ENCODE assay signal across 1 cellular context in the genomic region with DNA sequence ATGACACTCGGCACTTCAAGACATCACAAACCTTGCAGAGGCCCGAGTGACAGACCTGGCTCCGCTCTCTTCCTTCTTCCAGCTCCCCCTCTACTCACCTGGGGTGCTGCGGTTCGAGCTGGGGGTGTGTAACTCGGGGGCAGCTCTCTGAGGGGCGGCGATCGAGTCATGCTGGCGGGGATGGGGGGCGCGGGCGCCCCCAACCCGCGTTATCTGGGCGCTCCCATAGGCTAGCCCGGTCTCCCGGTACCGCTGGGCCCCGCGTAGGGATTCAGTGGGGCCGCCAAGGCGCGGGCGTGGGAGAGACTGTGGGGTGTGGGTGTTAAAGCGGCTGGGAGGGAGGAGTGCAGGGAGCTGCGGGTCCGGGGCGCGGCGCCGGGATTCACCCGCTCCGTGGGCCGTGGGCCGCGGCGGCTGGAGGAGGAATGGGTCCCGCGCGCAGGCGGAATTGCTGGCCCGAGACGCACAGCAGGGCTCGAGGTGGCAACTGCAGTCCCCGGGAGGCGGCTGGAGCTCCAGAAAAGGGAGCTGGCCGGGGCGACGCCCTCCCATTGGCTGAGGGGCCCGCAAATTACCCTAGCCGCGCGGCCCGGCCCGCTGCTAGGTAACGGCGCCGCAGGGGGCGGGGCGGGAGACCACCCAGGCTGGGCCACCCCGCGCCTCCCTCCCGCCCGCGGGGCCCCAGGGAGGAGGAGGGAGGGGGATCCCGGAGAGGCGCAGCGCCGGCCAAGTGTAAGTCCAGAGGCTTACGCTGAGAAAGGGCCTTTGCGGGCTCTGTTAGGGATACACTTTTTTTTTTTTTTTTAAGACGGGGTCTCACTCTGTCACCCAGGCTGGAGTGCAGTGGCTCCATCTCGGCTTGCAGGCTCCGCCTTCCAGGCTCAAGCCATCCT.
A peak's percentile ranks its signal among the peaks of the same experiment; 100 is the strongest.
TF ChIP-seq lines count a peak whose summit lies in the region.

A gene with protein sequence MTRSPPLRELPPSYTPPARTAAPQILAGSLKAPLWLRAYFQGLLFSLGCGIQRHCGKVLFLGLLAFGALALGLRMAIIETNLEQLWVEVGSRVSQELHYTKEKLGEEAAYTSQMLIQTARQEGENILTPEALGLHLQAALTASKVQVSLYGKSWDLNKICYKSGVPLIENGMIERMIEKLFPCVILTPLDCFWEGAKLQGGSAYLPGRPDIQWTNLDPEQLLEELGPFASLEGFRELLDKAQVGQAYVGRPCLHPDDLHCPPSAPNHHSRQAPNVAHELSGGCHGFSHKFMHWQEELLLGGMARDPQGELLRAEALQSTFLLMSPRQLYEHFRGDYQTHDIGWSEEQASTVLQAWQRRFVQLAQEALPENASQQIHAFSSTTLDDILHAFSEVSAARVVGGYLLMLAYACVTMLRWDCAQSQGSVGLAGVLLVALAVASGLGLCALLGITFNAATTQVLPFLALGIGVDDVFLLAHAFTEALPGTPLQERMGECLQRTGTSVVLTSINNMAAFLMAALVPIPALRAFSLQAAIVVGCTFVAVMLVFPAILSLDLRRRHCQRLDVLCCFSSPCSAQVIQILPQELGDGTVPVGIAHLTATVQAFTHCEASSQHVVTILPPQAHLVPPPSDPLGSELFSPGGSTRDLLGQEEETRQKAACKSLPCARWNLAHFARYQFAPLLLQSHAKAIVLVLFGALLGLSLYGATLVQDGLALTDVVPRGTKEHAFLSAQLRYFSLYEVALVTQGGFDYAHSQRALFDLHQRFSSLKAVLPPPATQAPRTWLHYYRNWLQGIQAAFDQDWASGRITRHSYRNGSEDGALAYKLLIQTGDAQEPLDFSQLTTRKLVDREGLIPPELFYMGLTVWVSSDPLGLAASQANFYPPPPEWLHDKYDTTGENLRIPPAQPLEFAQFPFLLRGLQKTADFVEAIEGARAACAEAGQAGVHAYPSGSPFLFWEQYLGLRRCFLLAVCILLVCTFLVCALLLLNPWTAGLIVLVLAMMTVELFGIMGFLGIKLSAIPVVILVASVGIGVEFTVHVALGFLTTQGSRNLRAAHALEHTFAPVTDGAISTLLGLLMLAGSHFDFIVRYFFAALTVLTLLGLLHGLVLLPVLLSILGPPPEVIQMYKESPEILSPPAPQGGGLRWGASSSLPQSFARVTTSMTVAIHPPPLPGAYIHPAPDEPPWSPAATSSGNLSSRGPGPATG (minus strand): TSS at position 491 of the 893 bp plus-strand sequence. CDS start 321 bp downstream, at position 170.

TF ChIP-seq in K562, 482 proteins besides CTCF, POLR2A, EP300 and RAD21 (continues in another document):
- TF ChIP-seq PHF8 (IDR thresholded peaks at IDR 0.05; ENCODE audit: borderline replicate concordance, low read length) (peak; percentile 49; the same call in 1 of the 2 replicates), RB1 (IDR thresholded peaks at IDR 0.05; ENCODE audit: low read depth) (peak; percentile 64; the same call in 1 of the 2 replicates), SLC30A9 (CRISPR knock-in tag; IDR thresholded peaks at IDR 0.05) (no peak), RBFOX2 (IDR thresholded peaks at IDR 0.05; ENCODE audit: low read depth, low read length) (peak; percentile 77), ZNF143 (CRISPR knock-in tag; IDR thresholded peaks at IDR 0.05) (no peak), NCOA1 (IDR thresholded peaks at IDR 0.05; ENCODE audit: low read depth) (0 out of 2 replicates have a peak, but pooled peaks have one; percentile 8), NCOR1 (IDR thresholded peaks at IDR 0.05) (no peak), PHB (CRISPR knock-in tag; IDR thresholded peaks at IDR 0.05) (0 out of 2 replicates have a peak, but pooled peaks have one; percentile 38), TRIM24 (IDR thresholded peaks at IDR 0.05) (no peak), DDX20 (tag; IDR thresholded peaks at IDR 0.05; ENCODE audit: low read depth) (no peak), ZNF146 (CRISPR knock-in tag; IDR thresholded peaks at IDR 0.05; ENCODE audit: unreplicated experiment) (no peak), ZNF12 (CRISPR knock-in tag; IDR thresholded peaks at IDR 0.05) (peak; percentile 73), CHD2 (IDR thresholded peaks at IDR 0.05; ENCODE audit: low read depth, low read length) (no peak), TBP (optimal IDR thresholded peaks at IDR 0.05; ENCODE audit: low read depth, low read length) (peak; percentile 26), ZEB2 (IDR thresholded peaks at IDR 0.05) (no peak), PPARD (CRISPR knock-in tag; IDR thresholded peaks at IDR 0.05) (no peak), NCOA4 (IDR thresholded peaks at IDR 0.05; ENCODE audit: partially characterized antibody) (no peak)
- TF ChIP-seq, protein P1, sequence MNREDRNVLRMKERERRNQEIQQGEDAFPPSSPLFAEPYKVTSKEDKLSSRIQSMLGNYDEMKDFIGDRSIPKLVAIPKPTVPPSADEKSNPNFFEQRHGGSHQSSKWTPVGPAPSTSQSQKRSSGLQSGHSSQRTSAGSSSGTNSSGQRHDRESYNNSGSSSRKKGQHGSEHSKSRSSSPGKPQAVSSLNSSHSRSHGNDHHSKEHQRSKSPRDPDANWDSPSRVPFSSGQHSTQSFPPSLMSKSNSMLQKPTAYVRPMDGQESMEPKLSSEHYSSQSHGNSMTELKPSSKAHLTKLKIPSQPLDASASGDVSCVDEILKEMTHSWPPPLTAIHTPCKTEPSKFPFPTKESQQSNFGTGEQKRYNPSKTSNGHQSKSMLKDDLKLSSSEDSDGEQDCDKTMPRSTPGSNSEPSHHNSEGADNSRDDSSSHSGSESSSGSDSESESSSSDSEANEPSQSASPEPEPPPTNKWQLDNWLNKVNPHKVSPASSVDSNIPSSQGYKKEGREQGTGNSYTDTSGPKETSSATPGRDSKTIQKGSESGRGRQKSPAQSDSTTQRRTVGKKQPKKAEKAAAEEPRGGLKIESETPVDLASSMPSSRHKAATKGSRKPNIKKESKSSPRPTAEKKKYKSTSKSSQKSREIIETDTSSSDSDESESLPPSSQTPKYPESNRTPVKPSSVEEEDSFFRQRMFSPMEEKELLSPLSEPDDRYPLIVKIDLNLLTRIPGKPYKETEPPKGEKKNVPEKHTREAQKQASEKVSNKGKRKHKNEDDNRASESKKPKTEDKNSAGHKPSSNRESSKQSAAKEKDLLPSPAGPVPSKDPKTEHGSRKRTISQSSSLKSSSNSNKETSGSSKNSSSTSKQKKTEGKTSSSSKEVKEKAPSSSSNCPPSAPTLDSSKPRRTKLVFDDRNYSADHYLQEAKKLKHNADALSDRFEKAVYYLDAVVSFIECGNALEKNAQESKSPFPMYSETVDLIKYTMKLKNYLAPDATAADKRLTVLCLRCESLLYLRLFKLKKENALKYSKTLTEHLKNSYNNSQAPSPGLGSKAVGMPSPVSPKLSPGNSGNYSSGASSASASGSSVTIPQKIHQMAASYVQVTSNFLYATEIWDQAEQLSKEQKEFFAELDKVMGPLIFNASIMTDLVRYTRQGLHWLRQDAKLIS (CRISPR knock-in tag; IDR thresholded peaks at IDR 0.05), result no peak
- TF ChIP-seq, protein P2, sequence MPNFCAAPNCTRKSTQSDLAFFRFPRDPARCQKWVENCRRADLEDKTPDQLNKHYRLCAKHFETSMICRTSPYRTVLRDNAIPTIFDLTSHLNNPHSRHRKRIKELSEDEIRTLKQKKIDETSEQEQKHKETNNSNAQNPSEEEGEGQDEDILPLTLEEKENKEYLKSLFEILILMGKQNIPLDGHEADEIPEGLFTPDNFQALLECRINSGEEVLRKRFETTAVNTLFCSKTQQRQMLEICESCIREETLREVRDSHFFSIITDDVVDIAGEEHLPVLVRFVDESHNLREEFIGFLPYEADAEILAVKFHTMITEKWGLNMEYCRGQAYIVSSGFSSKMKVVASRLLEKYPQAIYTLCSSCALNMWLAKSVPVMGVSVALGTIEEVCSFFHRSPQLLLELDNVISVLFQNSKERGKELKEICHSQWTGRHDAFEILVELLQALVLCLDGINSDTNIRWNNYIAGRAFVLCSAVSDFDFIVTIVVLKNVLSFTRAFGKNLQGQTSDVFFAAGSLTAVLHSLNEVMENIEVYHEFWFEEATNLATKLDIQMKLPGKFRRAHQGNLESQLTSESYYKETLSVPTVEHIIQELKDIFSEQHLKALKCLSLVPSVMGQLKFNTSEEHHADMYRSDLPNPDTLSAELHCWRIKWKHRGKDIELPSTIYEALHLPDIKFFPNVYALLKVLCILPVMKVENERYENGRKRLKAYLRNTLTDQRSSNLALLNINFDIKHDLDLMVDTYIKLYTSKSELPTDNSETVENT (CRISPR knock-in tag; IDR thresholded peaks at IDR 0.05), result no peak
- TF ChIP-seq, protein P3, sequence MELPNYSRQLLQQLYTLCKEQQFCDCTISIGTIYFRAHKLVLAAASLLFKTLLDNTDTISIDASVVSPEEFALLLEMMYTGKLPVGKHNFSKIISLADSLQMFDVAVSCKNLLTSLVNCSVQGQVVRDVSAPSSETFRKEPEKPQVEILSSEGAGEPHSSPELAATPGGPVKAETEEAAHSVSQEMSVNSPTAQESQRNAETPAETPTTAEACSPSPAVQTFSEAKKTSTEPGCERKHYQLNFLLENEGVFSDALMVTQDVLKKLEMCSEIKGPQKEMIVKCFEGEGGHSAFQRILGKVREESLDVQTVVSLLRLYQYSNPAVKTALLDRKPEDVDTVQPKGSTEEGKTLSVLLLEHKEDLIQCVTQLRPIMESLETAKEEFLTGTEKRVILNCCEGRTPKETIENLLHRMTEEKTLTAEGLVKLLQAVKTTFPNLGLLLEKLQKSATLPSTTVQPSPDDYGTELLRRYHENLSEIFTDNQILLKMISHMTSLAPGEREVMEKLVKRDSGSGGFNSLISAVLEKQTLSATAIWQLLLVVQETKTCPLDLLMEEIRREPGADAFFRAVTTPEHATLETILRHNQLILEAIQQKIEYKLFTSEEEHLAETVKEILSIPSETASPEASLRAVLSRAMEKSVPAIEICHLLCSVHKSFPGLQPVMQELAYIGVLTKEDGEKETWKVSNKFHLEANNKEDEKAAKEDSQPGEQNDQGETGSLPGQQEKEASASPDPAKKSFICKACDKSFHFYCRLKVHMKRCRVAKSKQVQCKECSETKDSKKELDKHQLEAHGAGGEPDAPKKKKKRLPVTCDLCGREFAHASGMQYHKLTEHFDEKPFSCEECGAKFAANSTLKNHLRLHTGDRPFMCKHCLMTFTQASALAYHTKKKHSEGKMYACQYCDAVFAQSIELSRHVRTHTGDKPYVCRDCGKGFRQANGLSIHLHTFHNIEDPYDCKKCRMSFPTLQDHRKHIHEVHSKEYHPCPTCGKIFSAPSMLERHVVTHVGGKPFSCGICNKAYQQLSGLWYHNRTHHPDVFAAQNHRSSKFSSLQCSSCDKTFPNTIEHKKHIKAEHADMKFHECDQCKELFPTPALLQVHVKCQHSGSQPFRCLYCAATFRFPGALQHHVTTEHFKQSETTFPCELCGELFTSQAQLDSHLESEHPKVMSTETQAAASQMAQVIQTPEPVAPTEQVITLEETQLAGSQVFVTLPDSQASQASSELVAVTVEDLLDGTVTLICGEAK (IDR thresholded peaks at IDR 0.05), result 0 out of 2 replicates have a peak, but pooled peaks have one; percentile 38
- TF ChIP-seq, protein P3 (CRISPR knock-in tag; IDR thresholded peaks at IDR 0.05), result no peak
- TF ChIP-seq, protein P4, sequence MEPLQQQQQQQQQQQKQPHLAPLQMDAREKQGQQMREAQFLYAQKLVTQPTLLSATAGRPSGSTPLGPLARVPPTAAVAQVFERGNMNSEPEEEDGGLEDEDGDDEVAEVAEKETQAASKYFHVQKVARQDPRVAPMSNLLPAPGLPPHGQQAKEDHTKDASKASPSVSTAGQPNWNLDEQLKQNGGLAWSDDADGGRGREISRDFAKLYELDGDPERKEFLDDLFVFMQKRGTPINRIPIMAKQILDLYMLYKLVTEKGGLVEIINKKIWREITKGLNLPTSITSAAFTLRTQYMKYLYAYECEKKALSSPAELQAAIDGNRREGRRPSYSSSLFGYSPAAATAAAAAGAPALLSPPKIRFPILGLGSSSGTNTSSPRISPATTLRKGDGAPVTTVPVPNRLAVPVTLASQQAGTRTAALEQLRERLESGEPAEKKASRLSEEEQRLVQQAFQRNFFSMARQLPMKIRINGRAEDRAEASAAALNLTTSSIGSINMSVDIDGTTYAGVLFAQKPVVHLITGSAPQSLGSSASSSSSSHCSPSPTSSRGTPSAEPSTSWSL (CRISPR knock-in tag; IDR thresholded peaks at IDR 0.05; ENCODE audit: borderline replicate concordance), result no peak
- TF ChIP-seq, protein P5, sequence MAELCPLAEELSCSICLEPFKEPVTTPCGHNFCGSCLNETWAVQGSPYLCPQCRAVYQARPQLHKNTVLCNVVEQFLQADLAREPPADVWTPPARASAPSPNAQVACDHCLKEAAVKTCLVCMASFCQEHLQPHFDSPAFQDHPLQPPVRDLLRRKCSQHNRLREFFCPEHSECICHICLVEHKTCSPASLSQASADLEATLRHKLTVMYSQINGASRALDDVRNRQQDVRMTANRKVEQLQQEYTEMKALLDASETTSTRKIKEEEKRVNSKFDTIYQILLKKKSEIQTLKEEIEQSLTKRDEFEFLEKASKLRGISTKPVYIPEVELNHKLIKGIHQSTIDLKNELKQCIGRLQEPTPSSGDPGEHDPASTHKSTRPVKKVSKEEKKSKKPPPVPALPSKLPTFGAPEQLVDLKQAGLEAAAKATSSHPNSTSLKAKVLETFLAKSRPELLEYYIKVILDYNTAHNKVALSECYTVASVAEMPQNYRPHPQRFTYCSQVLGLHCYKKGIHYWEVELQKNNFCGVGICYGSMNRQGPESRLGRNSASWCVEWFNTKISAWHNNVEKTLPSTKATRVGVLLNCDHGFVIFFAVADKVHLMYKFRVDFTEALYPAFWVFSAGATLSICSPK (IDR thresholded peaks at IDR 0.05; ENCODE audit: borderline replicate concordance), result no peak
- TF ChIP-seq, protein P6, sequence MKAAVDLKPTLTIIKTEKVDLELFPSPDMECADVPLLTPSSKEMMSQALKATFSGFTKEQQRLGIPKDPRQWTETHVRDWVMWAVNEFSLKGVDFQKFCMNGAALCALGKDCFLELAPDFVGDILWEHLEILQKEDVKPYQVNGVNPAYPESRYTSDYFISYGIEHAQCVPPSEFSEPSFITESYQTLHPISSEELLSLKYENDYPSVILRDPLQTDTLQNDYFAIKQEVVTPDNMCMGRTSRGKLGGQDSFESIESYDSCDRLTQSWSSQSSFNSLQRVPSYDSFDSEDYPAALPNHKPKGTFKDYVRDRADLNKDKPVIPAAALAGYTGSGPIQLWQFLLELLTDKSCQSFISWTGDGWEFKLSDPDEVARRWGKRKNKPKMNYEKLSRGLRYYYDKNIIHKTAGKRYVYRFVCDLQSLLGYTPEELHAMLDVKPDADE (conservative IDR thresholded peaks at IDR 0.05; ENCODE audit: control insufficient read depth, low read depth, low read length), result no peak
